Comparison of ENCODE assay signal across 8 cellular contexts in genomic region chr13:19959141-19959830, GRCh38. TPM values are rescaled to one million over a fixed set of nuclear protein-coding genes. Genes with fewer than 3 reads are reported as not detected.
A peak's percentile ranks its signal among the peaks of the same experiment; 100 is the strongest.
DNase-seq lines count a peak whose midpoint lies in the region; ATAC-seq and TF ChIP-seq lines count a peak whose summit lies in the region.

No MANE protein-coding gene starts in this region.

- H3K4me3 ChIP-seq in Karpas-422 (ENCODE audit: low read length), result peak overlapping the region; percentile 89
- H3K4me3 ChIP-seq in astrocyte of the cerebellum (ENCODE audit: low read depth, low read length), result peak overlapping the region; percentile 63
- peak overlapping the region; percentile 92 for H3K4me3 ChIP-seq in iPS-11a (ENCODE audit: low read depth, low read length)
- peak overlapping the region; percentile 88 for H3K4me3 ChIP-seq in skeletal muscle cell (ENCODE audit: low read depth, low read length)

- peaks cover 45% of the 10 kb centered on the region for H3K4me1 ChIP-seq in Karpas-422 (ENCODE audit: low read length)

- no peak overlapping the region for H2AFZ ChIP-seq in Karpas-422 (ENCODE audit: low read length)

- peaks cover 49% of the 10 kb centered on the region for H3K79me2 ChIP-seq in Karpas-422 (ENCODE audit: low read length)

- H4K20me1 ChIP-seq in Karpas-422 (ENCODE audit: insufficient read depth, low read depth, low read length), result peaks cover 33% of the 10 kb centered on the region

- H3K27me3 ChIP-seq in Karpas-422 (ENCODE audit: low read length), result no peaks in the 10 kb centered on the region

- H3K27ac ChIP-seq in Karpas-422 (ENCODE audit: low read length), result peak overlapping the region; percentile 90

- peak overlapping the region; percentile 87 for H3K9ac ChIP-seq in Karpas-422 (ENCODE audit: low read length)

- no peak for TF ChIP-seq CTCF in astrocyte of the cerebellum (IDR thresholded peaks at IDR 0.05; ENCODE audit: low read depth, low read length, missing control alignments)

- no peaks in the 10 kb centered on the region for H3K9me3 ChIP-seq in Karpas-422 (ENCODE audit: low read length)

- in situ Hi-C loops in astrocyte of the cerebellum (cut with HindIII; ENCODE audit: low sequenced_read_pairs), result no loop called here

- peaks cover 30% of the 10 kb centered on the region for H3K36me3 ChIP-seq in Karpas-422 (ENCODE audit: insufficient read depth, low read length)

- H3K9me2 ChIP-seq in Karpas-422 (replicated peaks; ENCODE audit: insufficient read depth, low read length), result no peaks in the 10 kb centered on the region

- peak overlapping the region; percentile 98 for H3K4me2 ChIP-seq in Karpas-422 (ENCODE audit: low read depth, low read length, poor library complexity, severe bottlenecking)

- no peak for ATAC-seq in HG03354 (IDR thresholded peaks at IDR 0.05; ENCODE audit: poor library complexity, severe bottlenecking, unreplicated experiment)

- DNase-seq in SKM-1 treated with dmso at 0.1 percent for 144 hours (lab: John Stamatoyannopoulos, UW; ENCODE audit: unreplicated experiment) (peak; percentile 68), SKM-1 (lab: John Stamatoyannopoulos, UW; ENCODE audit: unreplicated experiment) (no peak), Karpas-422 (peak; percentile 86), T-helper 9 cell (peak; percentile 61), astrocyte of the cerebellum (ENCODE audit: low read depth) (no peak), skeletal muscle cell (ENCODE audit: low read depth) (no peak)

RNA-seq across cellular contexts. Expression of gene ZMYM2, which starts 0.8 kb away (rescaled TPM):
- 66.2 and 148 TPM in 2 replicates for total RNA-seq in Karpas-422 (2014; rRNA removed; shearing (Covaris generic); ENCODE audit: low replicate concordance)

Comparison
In these comparisons a context has a peak if more than half of its experiments do, and no peak if none do; other contexts are left out.
1. DNase-seq: peak in SKM-1 treated with dmso at 0.1 percent for 144 hours (single experiment), Karpas-422 (single experiment) and T-helper 9 cell (single experiment); none in SKM-1 (single experiment), astrocyte of the cerebellum (single experiment) and skeletal muscle cell (single experiment).
2. Peak in every context shown above with its lines, with median percentiles within 50 percentile points of each other: H3K4me3 ChIP-seq.